ENCODE assay signal across 17 cellular contexts in genomic region chr4:1784789-1785591, GRCh38. TPM values are rescaled to one million over a fixed set of nuclear protein-coding genes. Genes with fewer than 3 reads are reported as not detected.
DNase-seq lines count a peak whose midpoint lies in the region; ATAC-seq, FAIRE-seq and TF ChIP-seq lines count a peak whose summit lies in the region.
"Had no signal": no experiment of that assay in that cellular context is flagged by ENCODE, and none has a peak within 500 bp of the region (broad histone marks: within the 10 kb centered on the region; RNA-seq: fewer than 3 reads in every experiment).

No MANE protein-coding gene starts in this region.

- H3K9ac ChIP-seq in K562 (ENCODE audit: insufficient read depth in 1 of 2, low read depth in 2 of 2, low read length in 2 of 2), result peak overlapping the region; percentile 39 to 90
- H3K9ac ChIP-seq: parathyroid adenoma had no signal

- TF ChIP-seq CTCF in K562 (IDR thresholded peaks at IDR 0.05 in 2 of 3, conservative IDR thresholded peaks at IDR 0.05 in 1 of 3; ENCODE audit: insufficient read depth in 2 of 3, low read depth in 1 of 3, low read length in 3 of 3), result no peak
- no peak for TF ChIP-seq CTCF in pancreas (IDR thresholded peaks at IDR 0.05)
- no peak for TF ChIP-seq CTCF in natural killer cell (IDR thresholded peaks at IDR 0.05)
- TF ChIP-seq CTCF in endothelial cell (IDR thresholded peaks at IDR 0.05; ENCODE audit: unreplicated experiment), result no peak

- intact Hi-C loops in K562 (cut with micrococcal nuclease) (no loop called here), left ventricle myocardium superior (cut with micrococcal nuclease) (no loop called here), pancreas (cut with DNase I) (no loop called here), natural killer cell (cut with micrococcal nuclease) (no loop called here)
- intact Hi-C loops in activated T-helper 1 cell treated with anti-CD3 and anti-CD28 coated beads, Interleukin-12 subunit alpha, Interleukin-12 subunit beta, Interleukin-2, Interleukin-4 antibody, amounts not matched to agents 30 ng/mL and 10 ng/mL and 1 ng/mL, durations not matched to agents 14 hours and 24 hours and 36 hours (cut with micrococcal nuclease), result no loop called here

- H3K27me3 ChIP-seq in K562 (ENCODE audit: control insufficient read depth in 2 of 2, insufficient read depth in 2 of 2, low read length in 2 of 2) (no peaks in the 10 kb centered on the region), pancreas (no peaks in the 10 kb centered on the region)
- H3K27me3 ChIP-seq: breast epithelium, foreskin keratinocyte had no signal

- in situ Hi-C loops in K562 (cut with MboI), result no loop called here

- DNase-seq in ELF-1 (ENCODE audit: low read depth, low spot score) (peak; percentile 83), K562 (ENCODE audit: extremely low read depth in 1 of 4, low spot score in 3 of 4) (peak; percentile 88 to 96 (median 92)), left ventricle myocardium superior (peak; percentile 63), pancreas (no peak), natural killer cell (no peak), endothelial cell (ENCODE audit: low spot score) (no peak)
- DNase-seq in activated T-helper 1 cell treated with anti-CD3 and anti-CD28 coated beads, Interleukin-12 subunit alpha, Interleukin-12 subunit beta, Interleukin-2, Interleukin-4 antibody, amounts not matched to agents 30 ng/mL and 10 ng/mL and 1 ng/mL, durations not matched to agents 14 hours and 24 hours and 36 hours (ENCODE audit: low spot score), result no peak
- DNase-seq: activated naive CD4-positive, alpha-beta T cell treated with anti-CD3 and anti-CD28 coated beads for 36 hours; CD8-positive, alpha-beta T cell; effector memory CD4-positive, alpha-beta T cell; foreskin keratinocyte; Karpas-422; PC-9 had no signal

- no TSS peak for BruUV-seq in K562 (replicated peaks; lab: Mats Ljungman, UMichigan)

- CTCF ChIA-PET in K562 (lab: Yijun Ruan, JAX; ENCODE audit: low intra/inter-chr PET ratio), result no interaction called here

- peak; percentile 88; the same call in 1 of the 2 replicates for TF ChIP-seq EP300 in K562 (IDR thresholded peaks at IDR 0.05; ENCODE audit: low read length)

- TF ChIP-seq POLR2A in K562 (conservative IDR thresholded peaks at IDR 0.05), result no peak; the same call in 1 of the 2 replicates

- no peaks in the 10 kb centered on the region for H3K4me1 Mint-ChIP-seq in natural killer cell
- no peaks in the 10 kb centered on the region for H3K4me1 Mint-ChIP-seq in activated T-helper 1 cell treated with anti-CD3 and anti-CD28 coated beads, Interleukin-12 subunit alpha, Interleukin-12 subunit beta, Interleukin-2, Interleukin-4 antibody, amounts not matched to agents 30 ng/mL and 10 ng/mL and 1 ng/mL, durations not matched to agents 14 hours and 24 hours and 36 hours (ENCODE audit: low read depth)
- H3K4me1 Mint-ChIP-seq in endothelial cell (ENCODE audit: unreplicated experiment), result no peaks in the 10 kb centered on the region

- FAIRE-seq in K562 (lab: Jason Lieb, UNC), result peak; percentile 99
- FAIRE-seq in pancreas (lab: Jason Lieb, UNC), result no peak

- 19% methylated on average over 16 of the region's 17 CpGs for WGBS in K562 (ENCODE audit: insufficient coverage, low coverage, missing lambda C conversion rate)
- WGBS in pancreas, 2 donors, result 66 to 77% methylated on average over 17 of the region's 17 CpGs

- peak overlapping the region; percentile 49 for H3K4me2 ChIP-seq in K562 (ENCODE audit: insufficient read depth, low read length)

- POLR2A ChIA-PET in K562 (lab: Yijun Ruan, JAX), result interaction anchor here (0.5 to 2.5 kb wide), 5 partner anchors 9 to 384 kb away, joined by 3 to 17 read pairs (median 3); partner anchors contain the start of genes FGFR3, TACC3 and TMEM129

- H3K4me1 ChIP-seq in K562 (replicated peaks in 1 of 2; ENCODE audit: control insufficient read depth in 2 of 2, insufficient read depth in 2 of 2, low read length in 2 of 2), result peaks cover 41 to 84% of the 10 kb centered on the region in 2 experiments
- H3K4me1 ChIP-seq in pancreas, result no peaks in the 10 kb centered on the region
- H3K4me1 ChIP-seq: breast epithelium, parathyroid adenoma had no signal

- H3K27ac Mint-ChIP-seq in natural killer cell (no peak overlapping the region), endothelial cell (ENCODE audit: unreplicated experiment) (no peak overlapping the region)
- no peak overlapping the region for H3K27ac Mint-ChIP-seq in activated T-helper 1 cell treated with anti-CD3 and anti-CD28 coated beads, Interleukin-12 subunit alpha, Interleukin-12 subunit beta, Interleukin-2, Interleukin-4 antibody, amounts not matched to agents 30 ng/mL and 10 ng/mL and 1 ng/mL, durations not matched to agents 14 hours and 24 hours and 36 hours
- H3K27ac Mint-ChIP-seq: activated naive CD4-positive, alpha-beta T cell treated with anti-CD3 and anti-CD28 coated beads for 36 hours; CD8-positive, alpha-beta T cell had no signal

- no peaks in the 10 kb centered on the region for H3K79me2 ChIP-seq in K562 (ENCODE audit: control insufficient read depth, insufficient read depth, low read length)
- H3K79me2 ChIP-seq: parathyroid adenoma had no signal

- ATAC-seq in K562 (peak; percentile 92), left ventricle myocardium superior (peak; percentile 86), pancreas (peak; percentile 44 to 82 (median 63)), HG02870 (IDR thresholded peaks at IDR 0.05; ENCODE audit: unreplicated experiment) (no peak), natural killer cell (no peak)
- ATAC-seq: CD8-positive, alpha-beta T cell; foreskin keratinocyte had no signal

- H3K27me3 Mint-ChIP-seq in natural killer cell (ENCODE audit: low read depth in 2 of 2), result no peaks in the 10 kb centered on the region
- no peaks in the 10 kb centered on the region for H3K27me3 Mint-ChIP-seq in activated T-helper 1 cell treated with anti-CD3 and anti-CD28 coated beads, Interleukin-12 subunit alpha, Interleukin-12 subunit beta, Interleukin-2, Interleukin-4 antibody, amounts not matched to agents 30 ng/mL and 10 ng/mL and 1 ng/mL, durations not matched to agents 14 hours and 24 hours and 36 hours (ENCODE audit: insufficient read depth)
- H3K27me3 Mint-ChIP-seq in endothelial cell (ENCODE audit: unreplicated experiment), result peaks cover 5% of the 10 kb centered on the region

- H3K27ac ChIP-seq in K562 (ENCODE audit: extremely low read depth, low read depth, low read length), result peak overlapping the region; percentile 62
- H3K27ac ChIP-seq in pancreas, result peak overlapping the region in 3 of 4 donors; percentile 22 to 48 (median 39)
- H3K27ac ChIP-seq: breast epithelium, foreskin keratinocyte, HL-60, parathyroid adenoma, PC-9 had no signal

- TF ChIP-seq RAD21 in K562 (CRISPR knock-in tag; conservative IDR thresholded peaks at IDR 0.05 in 1 of 2, IDR thresholded peaks at IDR 0.05 in 1 of 2), result no peak

- H2AFZ ChIP-seq in K562 (ENCODE audit: low read depth, low read length), result peak overlapping the region; percentile 71
- H2AFZ ChIP-seq: parathyroid adenoma, PC-9 had no signal

- H3K36me3 Mint-ChIP-seq in natural killer cell, result no peaks in the 10 kb centered on the region
- no peaks in the 10 kb centered on the region for H3K36me3 Mint-ChIP-seq in activated T-helper 1 cell treated with anti-CD3 and anti-CD28 coated beads, Interleukin-12 subunit alpha, Interleukin-12 subunit beta, Interleukin-2, Interleukin-4 antibody, amounts not matched to agents 30 ng/mL and 10 ng/mL and 1 ng/mL, durations not matched to agents 14 hours and 24 hours and 36 hours (ENCODE audit: low read depth)
- H3K36me3 Mint-ChIP-seq in endothelial cell (ENCODE audit: low read depth, unreplicated experiment), result no peaks in the 10 kb centered on the region
- H3K36me3 Mint-ChIP-seq: CD8-positive, alpha-beta T cell had no signal

- H3K9me3 ChIP-seq in K562 (replicated peaks; ENCODE audit: control insufficient read depth, insufficient read depth, low read depth, low read length) (no peaks in the 10 kb centered on the region), pancreas (no peaks in the 10 kb centered on the region)
- H3K9me3 ChIP-seq: breast epithelium had no signal

- no peaks in the 10 kb centered on the region for H4K20me1 ChIP-seq in K562 (replicated peaks; ENCODE audit: control insufficient read depth, insufficient read depth, low read length)

- H3K9me1 ChIP-seq in K562 (ENCODE audit: control insufficient read depth, insufficient read depth, low read length), result no peaks in the 10 kb centered on the region

- H3K4me3 ChIP-seq in K562, result no peak overlapping the region
- H3K4me3 ChIP-seq in pancreas, result no peak overlapping the region
- H3K4me3 ChIP-seq: breast epithelium, PC-9 had no signal

- no peaks in the 10 kb centered on the region for H3K36me3 ChIP-seq in K562 (ENCODE audit: control insufficient read depth, insufficient read depth, low read length)
- no peaks in the 10 kb centered on the region for H3K36me3 ChIP-seq in pancreas
- H3K36me3 ChIP-seq: breast epithelium had no signal

- H3K9me3 Mint-ChIP-seq in natural killer cell (no peaks in the 10 kb centered on the region), endothelial cell (ENCODE audit: unreplicated experiment) (no peaks in the 10 kb centered on the region)
- no peaks in the 10 kb centered on the region for H3K9me3 Mint-ChIP-seq in activated T-helper 1 cell treated with anti-CD3 and anti-CD28 coated beads, Interleukin-12 subunit alpha, Interleukin-12 subunit beta, Interleukin-2, Interleukin-4 antibody, amounts not matched to agents 30 ng/mL and 10 ng/mL and 1 ng/mL, durations not matched to agents 14 hours and 24 hours and 36 hours
- H3K9me3 Mint-ChIP-seq: activated naive CD4-positive, alpha-beta T cell treated with anti-CD3 and anti-CD28 coated beads for 36 hours; CD8-positive, alpha-beta T cell had no signal

- H3K4me3 Mint-ChIP-seq in natural killer cell, result no peak overlapping the region
- H3K4me3 Mint-ChIP-seq in activated T-helper 1 cell treated with anti-CD3 and anti-CD28 coated beads, Interleukin-12 subunit alpha, Interleukin-12 subunit beta, Interleukin-2, Interleukin-4 antibody, amounts not matched to agents 30 ng/mL and 10 ng/mL and 1 ng/mL, durations not matched to agents 14 hours and 24 hours and 36 hours, result no peak overlapping the region
- H3K4me3 Mint-ChIP-seq in endothelial cell (ENCODE audit: unreplicated experiment), result no peak overlapping the region
- H3K4me3 Mint-ChIP-seq: activated naive CD4-positive, alpha-beta T cell treated with anti-CD3 and anti-CD28 coated beads for 36 hours; CD8-positive, alpha-beta T cell had no signal

RNA-seq across cellular contexts. Expression of gene FGFR3, which starts 8.1 kb away (rescaled TPM):
- total RNA-seq in K562 (2011; cell fraction: chromatin; rRNA removed; ENCODE audit: low replicate concordance), result 54.4 and 166 TPM in 2 replicates
- 200 and 208 TPM in 2 replicates for total RNA-seq in K562 (2011; cell fraction: nucleolus; rRNA removed)
- total RNA-seq in K562 (2011; cell fraction: nucleoplasm; rRNA removed), result 76.8 and 80.7 TPM in 2 replicates
- 39.9 and 43.8 TPM in 2 replicates for total RNA-seq in K562 (2014; rRNA removed)
- 6.3 and 6.5 TPM in 2 replicates for total RNA-seq in K562 (2014; rRNA removed; fragmentation: Illumina TruSeq; extraction: Trizol)
- 12.7 and 14.1 TPM in 2 replicates for total RNA-seq in K562 (2015; rRNA removed; fragmentation: Illumina TruSeq; extraction: Trizol)
- total RNA-seq in K562 (2021), result 47.8 and 60.4 TPM in 2 replicates
- 20.4 and 21.7 TPM in 2 replicates for polyA plus RNA-seq in K562 (2011; rRNA removed)
- polyA plus RNA-seq in K562 (2011; cell fraction: cytosol; rRNA removed), result 18.7 and 54.2 TPM in 2 replicates
- polyA plus RNA-seq in K562 (2011; cell fraction: nucleus; rRNA removed), result 176 and 334 TPM in 2 replicates
- polyA plus RNA-seq in K562 (2012), result 15.0 and 22.4 TPM in 2 replicates
- polyA plus RNA-seq in K562 (2014; fragmentation: Illumina TruSeq; extraction: Trizol), result 8.4 and 22.9 TPM in 2 replicates
- polyA plus RNA-seq in K562 (2014; fragmentation: Nextera tagmentation; extraction: Ambion mirVana), result 1 to 10 TPM; 1.2 to 1.7 TPM
- polyA plus RNA-seq in K562 (2014; rRNA removed), result 48.9 and 51.5 TPM in 2 replicates
- polyA minus RNA-seq in K562 (2011; rRNA and poly(A)+ RNA removed), result 3.9 and 9.3 TPM in 2 replicates
- 30.2 and 37.6 TPM in 2 replicates for polyA minus RNA-seq in K562 (2011; cell fraction: cytosol; rRNA and poly(A)+ RNA removed)
- 59.1 and 74.0 TPM in 2 replicates for polyA minus RNA-seq in K562 (2011; cell fraction: nucleus; rRNA and poly(A)+ RNA removed)
- 1.7 TPM for total RNA-seq in left ventricle myocardium superior
- 10 to 100 TPM; 40.4 to 88.3 (median 53.5) TPM for total RNA-seq in pancreas
- 100 to 1,000 TPM; 163 to 300 TPM for polyA plus RNA-seq in pancreas
- not detected for total RNA-seq in natural killer cell
- total RNA-seq in activated T-helper 1 cell treated with anti-CD3 and anti-CD28 coated beads, Interleukin-12 subunit alpha, Interleukin-12 subunit beta, Interleukin-2, Interleukin-4 antibody, amounts not matched to agents 30 ng/mL and 10 ng/mL and 1 ng/mL, durations not matched to agents 14 hours and 24 hours and 36 hours, result 0.29 and 0.39 TPM in 2 replicates
- total RNA-seq in endothelial cell (ENCODE audit: unreplicated experiment), result 1.0 TPM
- total RNA-seq: CD8-positive, alpha-beta T cell had no signal

Comparison
In these comparisons a context has a peak if more than half of its experiments do, and no peak if none do; other contexts are left out.
1. DNase-seq: peak in ELF-1 (single experiment), K562 (4 of 4) and left ventricle myocardium superior (single experiment); none in pancreas (0 of 6), natural killer cell (single experiment), activated T-helper 1 cell treated with anti-CD3 and anti-CD28 coated beads, Interleukin-12 subunit alpha, Interleukin-12 subunit beta, Interleukin-2, Interleukin-4 antibody, amounts not matched to agents 30 ng/mL and 10 ng/mL and 1 ng/mL, durations not matched to agents 14 hours and 24 hours and 36 hours (single experiment) and endothelial cell (single experiment).
2. ATAC-seq: peak in K562 (single experiment), left ventricle myocardium superior (single experiment) and pancreas (4 of 4); none in HG02870 (single experiment) and natural killer cell (0 of 3).